ENCODE assay signal across 2 cellular contexts in genomic region chr21:21203822-21204339, GRCh38.
A peak's percentile ranks its signal among the peaks of the same experiment; 100 is the strongest.
TF ChIP-seq lines count a peak whose summit lies in the region.

No MANE protein-coding gene starts in this region.

TF ChIP-seq in HEK293, 187 proteins besides CTCF, POLR2A, EP300 and RAD21 (continued from another document):
- TF ChIP-seq SCRT2 (tag by site-specific recombination; IDR thresholded peaks at IDR 0.05) (peak; percentile 77), ZNF571 (tag by site-specific recombination; IDR thresholded peaks at IDR 0.05) (no peak)

TF ChIP-seq in K562, 482 proteins besides CTCF, POLR2A, EP300 and RAD21 (continued from another document and continues in another):
- TF ChIP-seq, protein P1, sequence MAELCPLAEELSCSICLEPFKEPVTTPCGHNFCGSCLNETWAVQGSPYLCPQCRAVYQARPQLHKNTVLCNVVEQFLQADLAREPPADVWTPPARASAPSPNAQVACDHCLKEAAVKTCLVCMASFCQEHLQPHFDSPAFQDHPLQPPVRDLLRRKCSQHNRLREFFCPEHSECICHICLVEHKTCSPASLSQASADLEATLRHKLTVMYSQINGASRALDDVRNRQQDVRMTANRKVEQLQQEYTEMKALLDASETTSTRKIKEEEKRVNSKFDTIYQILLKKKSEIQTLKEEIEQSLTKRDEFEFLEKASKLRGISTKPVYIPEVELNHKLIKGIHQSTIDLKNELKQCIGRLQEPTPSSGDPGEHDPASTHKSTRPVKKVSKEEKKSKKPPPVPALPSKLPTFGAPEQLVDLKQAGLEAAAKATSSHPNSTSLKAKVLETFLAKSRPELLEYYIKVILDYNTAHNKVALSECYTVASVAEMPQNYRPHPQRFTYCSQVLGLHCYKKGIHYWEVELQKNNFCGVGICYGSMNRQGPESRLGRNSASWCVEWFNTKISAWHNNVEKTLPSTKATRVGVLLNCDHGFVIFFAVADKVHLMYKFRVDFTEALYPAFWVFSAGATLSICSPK (IDR thresholded peaks at IDR 0.05; ENCODE audit: borderline replicate concordance), result no peak
- TF ChIP-seq SRSF3 (IDR thresholded peaks at IDR 0.05; ENCODE audit: insufficient read depth, low read length), result no peak
- TF ChIP-seq HDAC1 (IDR thresholded peaks at IDR 0.05), result no peak
- TF ChIP-seq ELK1 (CRISPR knock-in tag; IDR thresholded peaks at IDR 0.05), result no peak
- no peak for TF ChIP-seq SFPQ (IDR thresholded peaks at IDR 0.05; ENCODE audit: low read depth, low read length)
- no peak for TF ChIP-seq FIP1L1 (IDR thresholded peaks at IDR 0.05; ENCODE audit: low read depth, low read length, poor library complexity, severe bottlenecking)
- no peak for TF ChIP-seq BRF2 (IDR thresholded peaks at IDR 0.05; ENCODE audit: borderline replicate concordance, insufficient read depth, insufficient read length)
- TF ChIP-seq ZFP1 (CRISPR knock-in tag; IDR thresholded peaks at IDR 0.05), result no peak
- no peak for TF ChIP-seq ARID1B (IDR thresholded peaks at IDR 0.05)
- TF ChIP-seq ZNF316 (IDR thresholded peaks at IDR 0.05), result peak; percentile 83
- TF ChIP-seq ZFX (CRISPR knock-in tag; IDR thresholded peaks at IDR 0.05), result no peak
- TF ChIP-seq MAFG (tag; conservative IDR thresholded peaks at IDR 0.05), result peak; percentile 28; the same call in 1 of the 2 replicates
- TF ChIP-seq KLF13 (tag; IDR thresholded peaks at IDR 0.05; ENCODE audit: borderline replicate concordance, low read depth), result no peak
- TF ChIP-seq ZNF79 (CRISPR knock-in tag; IDR thresholded peaks at IDR 0.05; ENCODE audit: low read depth), result no peak
- no peak for TF ChIP-seq BRD9 (IDR thresholded peaks at IDR 0.05; ENCODE audit: low read depth, partially characterized antibody)
- TF ChIP-seq ZNF239 (CRISPR knock-in tag; IDR thresholded peaks at IDR 0.05), result no peak
- TF ChIP-seq CAMTA2 (CRISPR knock-in tag; conservative IDR thresholded peaks at IDR 0.05), result no peak
- TF ChIP-seq ZNF740 (CRISPR knock-in tag; IDR thresholded peaks at IDR 0.05), result no peak
- no peak for TF ChIP-seq ZNF740 (tag; IDR thresholded peaks at IDR 0.05)
- no peak for TF ChIP-seq SMAD4 (CRISPR knock-in tag; conservative IDR thresholded peaks at IDR 0.05)
- TF ChIP-seq MIER1 (IDR thresholded peaks at IDR 0.05; ENCODE audit: low read depth), result no peak
- TF ChIP-seq CTCFL (IDR thresholded peaks at IDR 0.05; ENCODE audit: borderline replicate concordance, insufficient read depth, low read depth, low read length, poor library complexity, severe bottlenecking), result no peak
- no peak for TF ChIP-seq JUNB (CRISPR knock-in tag; conservative IDR thresholded peaks at IDR 0.05)
- no peak for TF ChIP-seq ZBTB26 (CRISPR knock-in tag; IDR thresholded peaks at IDR 0.05)
- TF ChIP-seq TAF9B (IDR thresholded peaks at IDR 0.05; ENCODE audit: partially characterized antibody), result no peak
- TF ChIP-seq RFX7 (CRISPR knock-in tag; IDR thresholded peaks at IDR 0.05), result no peak
- no peak for TF ChIP-seq E2F8 (IDR thresholded peaks at IDR 0.05; ENCODE audit: low read depth, partially characterized antibody)
- TF ChIP-seq HDAC8 (tag; IDR thresholded peaks at IDR 0.05), result no peak
- TF ChIP-seq FOXM1 (IDR thresholded peaks at IDR 0.05; ENCODE audit: low read depth), result no peak
- no peak for TF ChIP-seq FOXM1 (CRISPR knock-in tag; IDR thresholded peaks at IDR 0.05; ENCODE audit: low read depth)
- TF ChIP-seq PHF21A (IDR thresholded peaks at IDR 0.05; ENCODE audit: borderline replicate concordance, low read depth), result no peak
- peak; percentile 87; the same call in 1 of the 2 replicates for TF ChIP-seq CHAMP1 (IDR thresholded peaks at IDR 0.05)
- TF ChIP-seq MAFF (IDR thresholded peaks at IDR 0.05; ENCODE audit: low read length), result no peak
- no peak for TF ChIP-seq ZBTB9 (CRISPR knock-in tag; IDR thresholded peaks at IDR 0.05)
- peak; percentile 45 for TF ChIP-seq NFE2 (IDR thresholded peaks at IDR 0.05; ENCODE audit: low read depth)
- TF ChIP-seq, protein P2, sequence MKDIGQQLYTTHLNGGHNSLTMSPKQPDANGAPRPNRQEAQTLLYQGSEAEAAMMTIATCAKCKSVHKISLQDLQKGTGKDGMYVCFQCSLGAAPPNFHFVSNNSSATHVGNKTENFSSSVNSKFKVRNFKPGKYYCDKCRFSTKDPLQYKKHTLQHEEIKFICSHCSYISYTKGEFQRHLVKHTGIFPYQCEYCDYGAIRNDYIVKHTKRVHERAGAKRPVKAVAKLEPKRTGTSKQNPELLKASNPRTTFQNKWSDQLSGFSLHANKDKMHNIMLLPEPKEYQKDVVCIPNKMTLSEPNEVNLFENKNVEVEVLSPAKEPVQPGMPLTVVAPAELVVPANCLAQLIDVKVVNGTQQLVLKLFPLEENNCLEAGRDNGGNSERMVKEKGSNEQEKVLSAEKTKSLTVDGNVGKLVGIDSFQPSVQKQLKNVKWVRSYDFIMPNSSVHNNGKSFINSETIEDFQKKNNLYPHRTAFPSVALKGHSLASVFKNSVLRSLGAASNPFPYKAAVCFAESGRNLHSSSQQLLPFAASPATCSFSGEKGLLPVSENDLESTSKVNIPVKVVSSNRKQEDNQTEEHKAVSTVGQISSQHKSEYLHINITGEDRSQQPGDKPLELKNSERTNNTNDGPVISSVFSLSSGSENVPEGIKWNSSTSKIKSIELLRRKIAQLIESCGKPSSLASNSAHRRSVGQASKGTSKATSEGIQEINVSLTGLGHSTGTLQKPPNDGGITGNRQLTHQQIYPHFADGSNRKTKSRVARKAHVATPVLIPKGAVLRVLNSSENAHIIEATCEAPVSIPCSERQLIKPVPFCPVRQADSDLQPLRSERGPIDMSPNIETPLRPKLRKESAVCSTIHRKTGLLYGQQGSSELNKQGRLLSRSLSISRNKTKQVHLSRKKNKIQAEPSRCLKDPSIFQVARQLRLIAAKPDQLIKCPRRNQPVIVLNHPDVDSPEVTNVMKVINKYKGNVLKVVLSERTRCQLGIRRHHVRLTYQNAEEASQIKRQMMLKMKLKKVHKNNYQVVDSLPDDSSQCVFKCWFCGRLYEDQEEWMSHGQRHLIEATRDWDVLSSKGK (CRISPR knock-in tag; IDR thresholded peaks at IDR 0.05), result no peak
- no peak for TF ChIP-seq HNRNPLL (IDR thresholded peaks at IDR 0.05; ENCODE audit: low read depth, low read length, poor library complexity, severe bottlenecking)
